9 cellular contexts compared by ENCODE assay signal in genomic region chr21:25396135-25396711, GRCh38.
DNase-seq lines count a peak whose midpoint lies in the region; ATAC-seq and TF ChIP-seq lines count a peak whose summit lies in the region.
"Had no signal": no experiment of that assay in that cellular context is flagged by ENCODE, and none has a peak within 500 bp of the region (broad histone marks: within the 10 kb centered on the region; RNA-seq: fewer than 3 reads in every experiment).

No MANE protein-coding gene starts in this region.

- H3K27ac Mint-ChIP-seq in T-helper 2 cell treated with Interferon-gamma antibody and Interleukin-4, amounts not matched to agents 5 μg/mL and 100 μg/mL, for 36 hours = peak overlapping the region; percentile 17

- no peaks in the 10 kb centered on the region for H3K9me3 Mint-ChIP-seq in T-helper 2 cell treated with Interferon-gamma antibody and Interleukin-4, amounts not matched to agents 5 μg/mL and 100 μg/mL, for 36 hours

- H3K27me3 ChIP-seq in PC-3 (ENCODE audit: low read length) = no peaks in the 10 kb centered on the region

- H3K79me2 ChIP-seq in PC-3 (ENCODE audit: low read length) = no peaks in the 10 kb centered on the region
- H3K79me2 ChIP-seq: parathyroid adenoma had no signal

- CTCF ChIA-PET in PC-3 (lab: Charles Lee) = no interaction called here

- ATAC-seq in GM18520 (IDR thresholded peaks at IDR 0.05; ENCODE audit: unreplicated experiment) = peak; percentile 86
- ATAC-seq in HG02588 (IDR thresholded peaks at IDR 0.05; ENCODE audit: unreplicated experiment) = peak; percentile 90
- no peak for ATAC-seq in PC-3

- no peaks in the 10 kb centered on the region for H3K36me3 ChIP-seq in PC-3 (ENCODE audit: low read depth, low read length)

- H3K36me3 Mint-ChIP-seq in T-helper 2 cell treated with Interferon-gamma antibody and Interleukin-4, amounts not matched to agents 5 μg/mL and 100 μg/mL, for 36 hours (ENCODE audit: low read depth) = no peaks in the 10 kb centered on the region

- BruUV-seq in PC-3 (replicated peaks; lab: Mats Ljungman, UMichigan) = no TSS peak

- H3F3A ChIP-seq in PC-3 (ENCODE audit: low read length, unreplicated experiment) = no peaks in the 10 kb centered on the region

- intact Hi-C loops in PC-3 (cut with micrococcal nuclease) = no loop called here

- H3K4me3 ChIP-seq in PC-3 (ENCODE audit: low read length) = no peak overlapping the region

- peak; percentile 85 for DNase-seq in T-helper 2 cell treated with Interferon-gamma antibody and Interleukin-4, amounts not matched to agents 5 μg/mL and 100 μg/mL, for 36 hours (ENCODE audit: low spot score)
- DNase-seq in stimulated activated CD4-positive, alpha-beta T cell treated with anti-CD3 and anti-CD28 coated beads, Interleukin-15, amount 100 ng/mL, for 24 hours = peak; percentile 88
- DNase-seq in NCI-H748 (lab: John Stamatoyannopoulos, UW; ENCODE audit: unreplicated experiment) = no peak
- DNase-seq in AG20443 (ENCODE audit: low spot score) = no peak
- DNase-seq in PC-3 = no peak
- no peak for DNase-seq in DMS153 (lab: John Stamatoyannopoulos, UW)

- H2AFZ ChIP-seq in PC-3 (ENCODE audit: low read length) = no peak overlapping the region
- H2AFZ ChIP-seq: parathyroid adenoma had no signal

- POLR2A ChIA-PET in PC-3 (lab: Charles Lee; ENCODE audit: unreplicated experiment) = no interaction called here

- no peak overlapping the region for H3K9ac ChIP-seq in PC-3 (ENCODE audit: low read length)
- H3K9ac ChIP-seq: parathyroid adenoma had no signal

- H3K4me1 Mint-ChIP-seq in T-helper 2 cell treated with Interferon-gamma antibody and Interleukin-4, amounts not matched to agents 5 μg/mL and 100 μg/mL, for 36 hours (ENCODE audit: low read depth) = peaks cover 6% of the 10 kb centered on the region

- H3K9me3 ChIP-seq in PC-3 (ENCODE audit: low read length) = no peaks in the 10 kb centered on the region

- no peaks in the 10 kb centered on the region for H4K20me1 ChIP-seq in PC-3 (ENCODE audit: low read length)

- H3K27me3 Mint-ChIP-seq in T-helper 2 cell treated with Interferon-gamma antibody and Interleukin-4, amounts not matched to agents 5 μg/mL and 100 μg/mL, for 36 hours (ENCODE audit: low read depth) = no peaks in the 10 kb centered on the region

- no peaks in the 10 kb centered on the region for H3K9me2 ChIP-seq in PC-3 (replicated peaks; ENCODE audit: low read length)

- H3K27ac ChIP-seq in PC-3 (ENCODE audit: low read length) = no peak overlapping the region
- H3K27ac ChIP-seq: parathyroid adenoma had no signal

- TF ChIP-seq CTCF in PC-3 (conservative IDR thresholded peaks at IDR 0.05; ENCODE audit: low read depth, low read length) = no peak

- no peaks in the 10 kb centered on the region for H3K4me1 ChIP-seq in PC-3 (ENCODE audit: insufficient read depth, low read length)
- H3K4me1 ChIP-seq: parathyroid adenoma had no signal

- H3K4me3 Mint-ChIP-seq in T-helper 2 cell treated with Interferon-gamma antibody and Interleukin-4, amounts not matched to agents 5 μg/mL and 100 μg/mL, for 36 hours = peak overlapping the region; percentile 7

- no peak overlapping the region for H3K4me2 ChIP-seq in PC-3 (ENCODE audit: low read length)

Comparison
In these comparisons a context has a peak if more than half of its experiments do, and no peak if none do; other contexts are left out.
1. DNase-seq: peak in T-helper 2 cell treated with Interferon-gamma antibody and Interleukin-4, amounts not matched to agents 5 μg/mL and 100 μg/mL, for 36 hours (single experiment) and stimulated activated CD4-positive, alpha-beta T cell treated with anti-CD3 and anti-CD28 coated beads, Interleukin-15, amount 100 ng/mL, for 24 hours (single experiment); none in NCI-H748 (single experiment), AG20443 (single experiment), PC-3 (single experiment) and DMS153 (single experiment).